In the genomic region with DNA sequence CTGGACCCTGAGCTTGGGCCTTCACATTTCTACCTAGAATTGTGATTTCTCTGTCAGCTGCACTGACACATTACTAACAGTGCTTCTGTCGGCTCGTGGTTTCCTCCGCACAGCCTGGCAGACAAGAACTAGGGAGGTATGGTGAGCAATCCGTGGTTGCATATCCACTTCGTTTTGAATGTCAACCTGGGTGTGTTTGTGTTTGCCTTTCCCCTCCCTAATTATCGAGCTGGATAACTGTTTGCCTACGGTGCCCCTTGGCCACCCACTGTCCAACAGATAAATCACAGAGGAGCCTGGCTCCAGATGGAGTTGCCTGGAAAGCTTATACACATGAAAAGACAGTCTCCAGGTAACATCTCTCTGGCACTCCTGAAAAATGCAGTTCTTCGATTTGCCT, we compare ENCODE assay signal across 15 cellular contexts.
A peak's percentile ranks its signal among the peaks of the same experiment; 100 is the strongest.
DNase-seq lines count a peak whose midpoint lies in the region; ATAC-seq, FAIRE-seq and TF ChIP-seq lines count a peak whose summit lies in the region.
"Had no signal": no experiment of that assay in that cellular context is flagged by ENCODE, and none has a peak within 500 bp of the region (broad histone marks: within the 10 kb centered on the region; RNA-seq: fewer than 3 reads in every experiment).

No MANE protein-coding gene starts in this region.

- H3K79me2 ChIP-seq in osteoblast (ENCODE audit: insufficient read depth, low read length): no peaks in the 10 kb centered on the region

- TF ChIP-seq POLR2A in GM12891 (IDR thresholded peaks at IDR 0.05; ENCODE audit: low read depth, low read length): no peak

- no peak for FAIRE-seq in GM12891 (lab: Jason Lieb, UNC)

- H4K20me1 ChIP-seq in osteoblast (ENCODE audit: insufficient read depth, low read length): no peaks in the 10 kb centered on the region
- H4K20me1 ChIP-seq: BLaER1 had no signal

- H3K27me3 ChIP-seq in osteoblast (ENCODE audit: insufficient read depth, low read length): no peaks in the 10 kb centered on the region
- H3K27me3 ChIP-seq in H7 (ENCODE audit: control insufficient read depth, insufficient read depth, low read length): no peaks in the 10 kb centered on the region
- H3K27me3 ChIP-seq: BLaER1, sigmoid colon had no signal

- peak overlapping the region; percentile 68 for H3K27ac ChIP-seq in caudate nucleus (ENCODE audit: low read depth, low read length)
- H3K27ac ChIP-seq in osteoblast (ENCODE audit: low read depth, low read length): peak overlapping the region; percentile 23
- H3K27ac ChIP-seq: BLaER1 had no signal

- H2AFZ ChIP-seq in osteoblast (ENCODE audit: low read length): no peak overlapping the region

- H3K36me3 ChIP-seq in osteoblast (ENCODE audit: insufficient read depth, low read length) (no peaks in the 10 kb centered on the region), H7 (replicated peaks; ENCODE audit: control insufficient read depth, insufficient read depth, low read length) (no peaks in the 10 kb centered on the region)
- H3K36me3 ChIP-seq: BLaER1, sigmoid colon had no signal

- TF ChIP-seq CTCF in osteoblast (IDR thresholded peaks at IDR 0.05; ENCODE audit: extremely low read depth, low read depth, low read length): no peak

- DNase-seq in HuH-7.5 (ENCODE audit: low spot score): peak; percentile 16
- DNase-seq in NCI-H345 treated with DMSO at 0.1 percent for 48 hours (lab: John Stamatoyannopoulos, UW; ENCODE audit: unreplicated experiment): peak; percentile 55
- no peak for DNase-seq in caudate nucleus (lab: John Stamatoyannopoulos, UW)
- no peak for DNase-seq in osteoblast (ENCODE audit: insufficient read length, low spot score, missing footprints)
- DNase-seq in GM12891 (ENCODE audit: insufficient read length, low spot score): no peak
- DNase-seq in middle frontal gyrus (ENCODE audit: extremely low spot score, low spot score): no peak
- DNase-seq in H7: no peak
- DNase-seq: activated T-cell treated with anti-CD3 and anti-CD28 coated beads for 4 hours; Karpas-422; NCI-H1930; Right ventricle myocardium superior; sigmoid colon; stimulated activated CD4-positive, alpha-beta T cell treated with anti-CD3 and anti-CD28 coated beads, Interleukin-4, amount 100 ng/mL, for 24 hours had no signal

- peaks cover 35% of the 10 kb centered on the region for H3K4me1 ChIP-seq in osteoblast (ENCODE audit: insufficient read depth, low read length)
- H3K4me1 ChIP-seq: BLaER1 had no signal

- no peak for ATAC-seq in HG02763 (IDR thresholded peaks at IDR 0.05; ENCODE audit: unreplicated experiment)

- H3K4me2 ChIP-seq in osteoblast (ENCODE audit: insufficient read depth, low read length): no peak overlapping the region
- H3K4me2 ChIP-seq: BLaER1 had no signal

- no peaks in the 10 kb centered on the region for H3K9me3 ChIP-seq in osteoblast (ENCODE audit: low read depth, low read length)
- H3K9me3 ChIP-seq: BLaER1, sigmoid colon had no signal

- H3K4me3 ChIP-seq in osteoblast (ENCODE audit: insufficient read depth, low read length) (no peak overlapping the region), H7 (ENCODE audit: insufficient read depth, low read depth, low read length) (no peak overlapping the region)
- H3K4me3 ChIP-seq: BLaER1, sigmoid colon had no signal

TF ChIP-seq in GM12891, 5 proteins besides CTCF, POLR2A, EP300 and RAD21:
- TF ChIP-seq POLR2AphosphoS5 (IDR thresholded peaks at IDR 0.05; ENCODE audit: low read depth, low read length) (no peak), POU2F2 (IDR thresholded peaks at IDR 0.05; ENCODE audit: low read depth, low read length) (no peak), TAF1 (IDR thresholded peaks at IDR 0.05; ENCODE audit: low read depth, low read length) (no peak), PAX5 (IDR thresholded peaks at IDR 0.05; ENCODE audit: insufficient read depth, low read length, severe bottlenecking) (no peak), SPI1 (IDR thresholded peaks at IDR 0.05; ENCODE audit: low read depth, low read length) (no peak)

Comparison
In these comparisons a context has a peak if more than half of its experiments do, and no peak if none do; other contexts are left out.
1. DNase-seq: peak in HuH-7.5 (single experiment) and NCI-H345 treated with DMSO at 0.1 percent for 48 hours (single experiment); none in caudate nucleus (0 of 61), osteoblast (single experiment), GM12891 (single experiment), middle frontal gyrus (single experiment) and H7 (single experiment).